Comparison of ENCODE assay signal across 24 cellular contexts in genomic region chr3:102332934-102333333, GRCh38.
"Had no signal": no experiment of that assay in that cellular context is flagged by ENCODE, and none has a peak within 500 bp of the region (broad histone marks: within the 10 kb centered on the region; RNA-seq: fewer than 3 reads in every experiment).

No MANE protein-coding gene starts in this region.

- H3K4me1 ChIP-seq: Peyer's patch had no signal

- ATAC-seq: Right ventricle myocardium inferior, SK-N-SH treated with all-trans-retinoic acid at 6 μM for 48 hours, T-cell had no signal

- H3K4me2 ChIP-seq: KMS-11 had no signal

- H3K27ac ChIP-seq: HL-60, KMS-11, Peyer's patch, SJCRH30 had no signal

- H3K9me3 ChIP-seq: Peyer's patch, SJCRH30 had no signal

- H3K36me3 ChIP-seq: Peyer's patch, SJCRH30 had no signal

- FAIRE-seq: HTR-8/SVneo had no signal

- H3K4me3 ChIP-seq: Peyer's patch, SJCRH30 had no signal

- DNase-seq: Kasumi-1, MV-4-11, NCI-H1048, NCI-H1105, NCI-H1417, NCI-H1436 treated with DMSO at 0.1 percent for 48 hours, NCI-H1694, NCI-H187 treated with DMSO at 0.1 percent for 48 hours, NCI-H2029 treated with DMSO at 0.1 percent for 48 hours, NCI-H2171, NCI-H226, NCI-H446, NCI-H510A treated with DMSO at 0.1 percent for 48 hours, NCI-H526, NCI-H82, Peyer's patch, SHP77 treated with DMSO at 0.1 percent for 48 hours, SJCRH30, T-cell had no signal

- H3K9ac ChIP-seq: KMS-11 had no signal

- H3K27me3 ChIP-seq: Peyer's patch, SJCRH30 had no signal
